Comparison of ENCODE assay signal across 38 cellular contexts in genomic region chr5:9318031-9318430, GRCh38.
"Had no signal": no experiment of that assay in that cellular context is flagged by ENCODE, and none has a peak within 500 bp of the region (broad histone marks: within the 10 kb centered on the region; RNA-seq: fewer than 3 reads in every experiment).

No MANE protein-coding gene starts in this region.

- H3K4me1 Mint-ChIP-seq: activated CD4-positive, alpha-beta memory T cell treated with anti-CD3 and anti-CD28 coated beads, Interleukin-2, amount 10 ng/mL, durations not matched to agents 7 days and 5 days; activated CD4-positive, alpha-beta T cell treated with anti-CD3 and anti-CD28 coated beads for 36 hours; activated CD4-positive, alpha-beta T cell treated with anti-CD3 and anti-CD28 coated beads, Interleukin-2, amount 10 ng/mL, durations not matched to agents 7 days and 5 days; activated CD8-positive, alpha-beta memory T cell treated with anti-CD3 and anti-CD28 coated beads, Interleukin-2, amount 10 ng/mL, durations not matched to agents 7 days and 5 days; activated naive CD4-positive, alpha-beta T cell treated with anti-CD3 and anti-CD28 coated beads, Interleukin-2, amount 10 ng/mL, durations not matched to agents 7 days and 5 days; activated naive CD4-positive, alpha-beta T cell treated with anti-CD3 and anti-CD28 coated beads, Interleukin-2, amount 50 U/mL, for 24 hours; activated naive CD8-positive, alpha-beta T cell treated with anti-CD3 and anti-CD28 coated beads, Interleukin-2, amount 10 ng/mL, durations not matched to agents 7 days and 5 days; activated naive CD8-positive, alpha-beta T cell treated with anti-CD3 and anti-CD28 coated beads, Interleukin-2, amount 50 U/mL, for 24 hours; brain; central memory CD8-positive, alpha-beta T cell; WTC11 had no signal

- DNase-seq: activated CD4-positive, alpha-beta memory T cell treated with anti-CD3 and anti-CD28 coated beads, Interleukin-2, amount 10 ng/mL, durations not matched to agents 7 days and 5 days; activated CD4-positive, alpha-beta T cell treated with anti-CD3 and anti-CD28 coated beads for 1 hour; activated CD4-positive, alpha-beta T cell treated with anti-CD3 and anti-CD28 coated beads for 36 hours; activated CD4-positive, alpha-beta T cell treated with anti-CD3 and anti-CD28 coated beads for 48 hours; activated CD4-positive, alpha-beta T cell treated with anti-CD3 and anti-CD28 coated beads, Interleukin-2, amount 10 ng/mL, durations not matched to agents 7 days and 5 days; activated CD4-positive, alpha-beta T cell treated with anti-CD3 and anti-CD28 coated beads, Interleukin-2, amount 50 U/mL, for 48 hours; activated CD4-positive, CD25-positive, alpha-beta regulatory T cell; activated CD8-positive, alpha-beta memory T cell treated with anti-CD3 and anti-CD28 coated beads for 24 hours; activated CD8-positive, alpha-beta memory T cell treated with anti-CD3 and anti-CD28 coated beads, Interleukin-2, amount 10 ng/mL, durations not matched to agents 7 days and 5 days; activated CD8-positive, alpha-beta memory T cell treated with anti-CD3 and anti-CD28 coated beads, Interleukin-2, amount 50 U/mL, for 48 hours; activated CD8-positive, alpha-beta T cell treated with anti-CD3 and anti-CD28 coated beads, Interleukin-2, amount 10 ng/mL, durations not matched to agents 7 days and 5 days; activated effector memory CD4-positive, alpha-beta T cell treated with Interleukin-2 at 50 U/mL for 16 hours; activated gamma-delta T cell; activated naive CD4-positive, alpha-beta T cell treated with anti-CD3 and anti-CD28 coated beads, Interleukin-2, amount 10 ng/mL, durations not matched to agents 7 days and 5 days; activated naive CD4-positive, alpha-beta T cell treated with Interleukin-2 at 50 U/mL for 16 hours; activated naive CD8-positive, alpha-beta T cell treated with anti-CD3 and anti-CD28 coated beads, Interleukin-2, amount 10 ng/mL, durations not matched to agents 7 days and 5 days; activated naive CD8-positive, alpha-beta T cell treated with anti-CD3 and anti-CD28 coated beads, Interleukin-2, amount 50 U/mL, for 24 hours; activated T-cell treated with anti-CD3 and anti-CD28 coated beads, Interleukin-2, amount 50 U/mL, for 24 hours; activated T-cell treated with anti-CD3 and anti-CD28 coated beads, Interleukin-2, amount 50 U/mL, for 48 hours; amygdala; anterior cingulate cortex; cerebellar nuclear complex; T-helper 2 cell; T-helper 9 cell had no signal

- H3K36me3 ChIP-seq: ascending aorta, cardiac muscle cell had no signal

- H3K27ac ChIP-seq: ascending aorta, cardiac muscle cell, VCaP had no signal

- H3K4me3 Mint-ChIP-seq: activated CD4-positive, alpha-beta memory T cell treated with anti-CD3 and anti-CD28 coated beads, Interleukin-2, amount 10 ng/mL, durations not matched to agents 7 days and 5 days; activated CD4-positive, alpha-beta T cell treated with anti-CD3 and anti-CD28 coated beads for 36 hours; activated CD4-positive, alpha-beta T cell treated with anti-CD3 and anti-CD28 coated beads, Interleukin-2, amount 10 ng/mL, durations not matched to agents 7 days and 5 days; activated CD8-positive, alpha-beta memory T cell treated with anti-CD3 and anti-CD28 coated beads, Interleukin-2, amount 10 ng/mL, durations not matched to agents 7 days and 5 days; activated CD8-positive, alpha-beta T cell treated with anti-CD3 and anti-CD28 coated beads, Interleukin-2, amount 10 ng/mL, durations not matched to agents 7 days and 5 days; activated naive CD4-positive, alpha-beta T cell treated with anti-CD3 and anti-CD28 coated beads, Interleukin-2, amount 10 ng/mL, durations not matched to agents 7 days and 5 days; activated naive CD4-positive, alpha-beta T cell treated with anti-CD3 and anti-CD28 coated beads, Interleukin-2, amount 50 U/mL, for 24 hours; activated naive CD8-positive, alpha-beta T cell; activated naive CD8-positive, alpha-beta T cell treated with anti-CD3 and anti-CD28 coated beads, Interleukin-2, amount 10 ng/mL, durations not matched to agents 7 days and 5 days; activated naive CD8-positive, alpha-beta T cell treated with anti-CD3 and anti-CD28 coated beads, Interleukin-2, amount 50 U/mL, for 24 hours; activated T-cell treated with anti-CD3 and anti-CD28 coated beads, Interleukin-2, amount 50 U/mL, for 24 hours; brain; central memory CD8-positive, alpha-beta T cell; T-helper 1 cell treated with Interleukin-12 subunit alpha and Interleukin-12 subunit beta and Interleukin-4 antibody, amounts not matched to agents 30 μg/mL and 1 μg/mL, for 36 hours; T-helper 2 cell treated with Interferon-gamma antibody and Interleukin-4, amounts not matched to agents 5 μg/mL and 100 μg/mL, for 36 hours; WTC11 had no signal

- ATAC-seq: activated CD4-positive, alpha-beta T cell treated with anti-CD3 and anti-CD28 coated beads for 36 hours; activated CD4-positive, CD25-positive, alpha-beta regulatory T cell treated with anti-CD3 and anti-CD28 coated beads, Interleukin-2, amount 50 U/mL, for 24 hours; activated CD8-positive, alpha-beta memory T cell treated with anti-CD3 and anti-CD28 coated beads, Interleukin-2, amount 10 ng/mL, durations not matched to agents 7 days and 5 days; activated CD8-positive, alpha-beta T cell treated with anti-CD3 and anti-CD28 coated beads, Interleukin-2, amount 10 ng/mL, durations not matched to agents 7 days and 5 days; activated naive CD8-positive, alpha-beta T cell treated with anti-CD3 and anti-CD28 coated beads, Interleukin-2, amount 50 U/mL, for 24 hours; WTC11 had no signal

- H3K27me3 Mint-ChIP-seq: activated CD4-positive, alpha-beta memory T cell treated with anti-CD3 and anti-CD28 coated beads, Interleukin-2, amount 10 ng/mL, durations not matched to agents 7 days and 5 days; activated CD4-positive, alpha-beta T cell treated with anti-CD3 and anti-CD28 coated beads for 36 hours; activated CD4-positive, alpha-beta T cell treated with anti-CD3 and anti-CD28 coated beads, Interleukin-2, amount 10 ng/mL, durations not matched to agents 7 days and 5 days; activated CD8-positive, alpha-beta memory T cell treated with anti-CD3 and anti-CD28 coated beads, Interleukin-2, amount 10 ng/mL, durations not matched to agents 7 days and 5 days; activated naive CD4-positive, alpha-beta T cell treated with anti-CD3 and anti-CD28 coated beads, Interleukin-2, amount 10 ng/mL, durations not matched to agents 7 days and 5 days; activated naive CD4-positive, alpha-beta T cell treated with anti-CD3 and anti-CD28 coated beads, Interleukin-2, amount 50 U/mL, for 24 hours; activated naive CD8-positive, alpha-beta T cell; activated naive CD8-positive, alpha-beta T cell treated with anti-CD3 and anti-CD28 coated beads, Interleukin-2, amount 10 ng/mL, durations not matched to agents 7 days and 5 days; activated T-cell treated with anti-CD3 and anti-CD28 coated beads, Interleukin-2, amount 50 U/mL, for 24 hours; brain; central memory CD8-positive, alpha-beta T cell had no signal

- FAIRE-seq: bronchial epithelial cell, TTC549 had no signal

- H3K36me3 Mint-ChIP-seq: activated CD8-positive, alpha-beta memory T cell treated with anti-CD3 and anti-CD28 coated beads, Interleukin-2, amount 10 ng/mL, durations not matched to agents 7 days and 5 days; activated naive CD4-positive, alpha-beta T cell treated with anti-CD3 and anti-CD28 coated beads, Interleukin-2, amount 10 ng/mL, durations not matched to agents 7 days and 5 days; activated naive CD4-positive, alpha-beta T cell treated with anti-CD3 and anti-CD28 coated beads, Interleukin-2, amount 50 U/mL, for 24 hours; activated naive CD8-positive, alpha-beta T cell; activated naive CD8-positive, alpha-beta T cell treated with anti-CD3 and anti-CD28 coated beads, Interleukin-2, amount 10 ng/mL, durations not matched to agents 7 days and 5 days; brain; WTC11 had no signal

- H3K4me3 ChIP-seq: ascending aorta, cardiac muscle cell had no signal

- H3K9me3 Mint-ChIP-seq: activated CD4-positive, alpha-beta T cell treated with anti-CD3 and anti-CD28 coated beads, Interleukin-2, amount 10 ng/mL, durations not matched to agents 7 days and 5 days; activated naive CD4-positive, alpha-beta T cell treated with anti-CD3 and anti-CD28 coated beads, Interleukin-2, amount 10 ng/mL, durations not matched to agents 7 days and 5 days; activated naive CD8-positive, alpha-beta T cell treated with anti-CD3 and anti-CD28 coated beads, Interleukin-2, amount 10 ng/mL, durations not matched to agents 7 days and 5 days; brain; T-helper 1 cell treated with Interleukin-12 subunit alpha and Interleukin-12 subunit beta and Interleukin-4 antibody, amounts not matched to agents 30 μg/mL and 1 μg/mL, for 36 hours; T-helper 2 cell treated with Interferon-gamma antibody and Interleukin-4, amounts not matched to agents 5 μg/mL and 100 μg/mL, for 36 hours; WTC11 had no signal

- H3K27ac Mint-ChIP-seq: activated CD4-positive, alpha-beta memory T cell treated with anti-CD3 and anti-CD28 coated beads, Interleukin-2, amount 10 ng/mL, durations not matched to agents 7 days and 5 days; activated CD4-positive, alpha-beta T cell treated with anti-CD3 and anti-CD28 coated beads for 36 hours; activated CD4-positive, alpha-beta T cell treated with anti-CD3 and anti-CD28 coated beads, Interleukin-2, amount 10 ng/mL, durations not matched to agents 7 days and 5 days; activated CD8-positive, alpha-beta memory T cell treated with anti-CD3 and anti-CD28 coated beads, Interleukin-2, amount 10 ng/mL, durations not matched to agents 7 days and 5 days; activated CD8-positive, alpha-beta T cell treated with anti-CD3 and anti-CD28 coated beads, Interleukin-2, amount 10 ng/mL, durations not matched to agents 7 days and 5 days; activated naive CD4-positive, alpha-beta T cell treated with anti-CD3 and anti-CD28 coated beads, Interleukin-2, amount 10 ng/mL, durations not matched to agents 7 days and 5 days; activated naive CD4-positive, alpha-beta T cell treated with anti-CD3 and anti-CD28 coated beads, Interleukin-2, amount 50 U/mL, for 24 hours; activated naive CD8-positive, alpha-beta T cell; activated naive CD8-positive, alpha-beta T cell treated with anti-CD3 and anti-CD28 coated beads, Interleukin-2, amount 10 ng/mL, durations not matched to agents 7 days and 5 days; activated naive CD8-positive, alpha-beta T cell treated with anti-CD3 and anti-CD28 coated beads, Interleukin-2, amount 50 U/mL, for 24 hours; activated T-cell treated with anti-CD3 and anti-CD28 coated beads, Interleukin-2, amount 50 U/mL, for 24 hours; activated T-helper 2 cell treated with anti-CD3 and anti-CD28 coated beads, Interferon-gamma antibody, Interleukin-2, Interleukin-4, amounts not matched to agents 10 μg/mL and 5 μg/mL and 100 μg/mL, durations not matched to agents 14 hours and 24 hours and 36 hours; brain; T-helper 1 cell treated with Interleukin-12 subunit alpha and Interleukin-12 subunit beta and Interleukin-4 antibody, amounts not matched to agents 30 μg/mL and 1 μg/mL, for 36 hours; T-helper 2 cell treated with Interferon-gamma antibody and Interleukin-4, amounts not matched to agents 5 μg/mL and 100 μg/mL, for 36 hours; WTC11 had no signal

- H3K27me3 ChIP-seq: ascending aorta, cardiac muscle cell had no signal

- H3K9me3 ChIP-seq: ascending aorta had no signal
